32 cellular contexts compared by ENCODE assay signal in the genomic region with DNA sequence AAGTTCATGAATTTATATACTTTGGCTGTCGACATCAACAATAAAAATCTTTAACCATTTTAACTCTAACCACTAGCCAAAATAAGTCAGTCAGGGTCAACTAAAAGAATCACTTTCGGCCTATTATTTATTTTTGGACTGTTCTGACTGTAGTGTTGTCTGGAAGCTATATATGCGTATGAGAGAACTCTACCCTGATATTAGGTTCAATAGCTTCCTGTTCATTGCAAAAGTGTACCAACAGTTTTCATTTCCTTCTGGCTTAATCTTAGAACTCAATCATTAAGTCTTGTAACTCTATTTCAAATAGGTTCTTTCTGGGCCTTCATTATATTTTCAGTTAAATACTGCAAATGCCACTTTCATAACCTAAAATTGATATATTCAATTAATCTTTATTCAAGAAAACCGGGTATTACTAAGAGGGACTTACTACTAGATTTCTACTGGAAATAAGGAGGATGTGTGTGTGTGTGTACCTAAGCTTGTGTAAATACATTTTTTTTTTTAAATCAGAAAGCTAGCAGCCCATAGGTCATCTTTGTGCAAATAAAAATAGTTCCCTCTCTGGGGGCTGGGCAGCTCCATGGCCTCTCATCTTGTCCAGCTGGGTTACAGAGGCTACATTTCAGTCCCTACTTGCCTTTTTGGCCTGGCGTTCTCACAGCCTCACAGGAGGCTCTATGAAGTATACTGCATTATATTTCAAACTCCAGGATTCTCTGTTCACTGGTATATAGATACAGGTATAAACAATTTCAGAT. TPM values are rescaled to one million over a fixed set of nuclear protein-coding genes. Genes with fewer than 3 reads are reported as not detected.
"Had no signal": no experiment of that assay in that cellular context is flagged by ENCODE, and none has a peak within 500 bp of the region (broad histone marks: within the 10 kb centered on the region; RNA-seq: fewer than 3 reads in every experiment).

No MANE protein-coding gene starts in this region.

- DNase-seq: activated CD4-positive, alpha-beta T cell treated with anti-CD3 and anti-CD28 coated beads, Interleukin-2, amount 50 U/mL, for 1 hour; activated CD4-positive, CD25-positive, alpha-beta regulatory T cell treated with anti-CD3 and anti-CD28 coated beads, Interleukin-2, amount 50 U/mL, for 72 hours; activated CD8-positive, alpha-beta T cell treated with anti-CD3 and anti-CD28 coated beads, Interleukin-2, amount 10 ng/mL, durations not matched to agents 7 days and 5 days; activated gamma-delta T cell; activated naive CD4-positive, alpha-beta T cell treated with anti-CD3 and anti-CD28 coated beads, Interleukin-2, amount 50 U/mL, for 16 hours; activated naive CD8-positive, alpha-beta T cell treated with anti-CD3 and anti-CD28 coated beads, Interleukin-2, amount 50 U/mL, for 24 hours; effector CD4-positive, alpha-beta T cell; heart right ventricle; lower lobe of right lung; naive B cell; occipital lobe; posterior cingulate gyrus; sigmoid colon; stimulated activated CD4-positive, alpha-beta T cell treated with anti-CD3 and anti-CD28 coated beads, Interleukin-15, amount 100 ng/mL, for 24 hours; stimulated activated CD4-positive, alpha-beta T cell treated with anti-CD3 and anti-CD28 coated beads, Interleukin-2, amount 100 ng/mL, for 48 hours; stimulated activated naive CD4-positive, alpha-beta T cell; testis; WERI-Rb-1 had no signal

- H3K9me3 ChIP-seq: heart right ventricle, lower lobe of right lung, sigmoid colon, testis, vagina had no signal

- H3K4me1 Mint-ChIP-seq: activated naive CD8-positive, alpha-beta T cell treated with anti-CD3 and anti-CD28 coated beads, Interleukin-2, amount 50 U/mL, for 24 hours; naive B cell; neural crest cell had no signal

- H3K27ac Mint-ChIP-seq: activated CD8-positive, alpha-beta T cell treated with anti-CD3 and anti-CD28 coated beads, Interleukin-2, amount 10 ng/mL, durations not matched to agents 7 days and 5 days; activated naive CD8-positive, alpha-beta T cell treated with anti-CD3 and anti-CD28 coated beads, Interleukin-2, amount 50 U/mL, for 24 hours; activated T-helper 1 cell treated with anti-CD3 and anti-CD28 coated beads, Interleukin-12 subunit alpha, Interleukin-12 subunit beta, Interleukin-2, Interleukin-4 antibody, amounts not matched to agents 30 ng/mL and 10 ng/mL and 1 ng/mL, durations not matched to agents 14 hours and 24 hours and 36 hours; dendritic cell treated with granulocyte-macrophage colony-stimulating factor and Interleukin-4, amounts not matched to agents 40 ng/mL and 50 ng/mL, for 4 days; naive B cell; type B pancreatic cell had no signal

- H3K4me2 ChIP-seq: smooth muscle cell had no signal

- H3K36me3 ChIP-seq: cardiac muscle cell, heart right ventricle, lower lobe of right lung, sigmoid colon, vagina, WERI-Rb-1 had no signal

- H3K27me3 Mint-ChIP-seq: activated naive CD8-positive, alpha-beta T cell treated with anti-CD3 and anti-CD28 coated beads, Interleukin-2, amount 50 U/mL, for 24 hours; dendritic cell treated with granulocyte-macrophage colony-stimulating factor and Interleukin-4, amounts not matched to agents 40 ng/mL and 50 ng/mL, for 4 days; naive B cell; type B pancreatic cell had no signal

- H3K4me3 ChIP-seq: cardiac muscle cell, heart right ventricle, lower lobe of right lung, sigmoid colon, smooth muscle cell, testis, vagina had no signal

- H3K4me3 Mint-ChIP-seq: activated CD8-positive, alpha-beta T cell treated with anti-CD3 and anti-CD28 coated beads, Interleukin-2, amount 10 ng/mL, durations not matched to agents 7 days and 5 days; activated naive CD8-positive, alpha-beta T cell treated with anti-CD3 and anti-CD28 coated beads, Interleukin-2, amount 50 U/mL, for 24 hours; activated T-helper 1 cell treated with anti-CD3 and anti-CD28 coated beads, Interleukin-12 subunit alpha, Interleukin-12 subunit beta, Interleukin-2, Interleukin-4 antibody, amounts not matched to agents 30 ng/mL and 10 ng/mL and 1 ng/mL, durations not matched to agents 14 hours and 24 hours and 36 hours; dendritic cell treated with granulocyte-macrophage colony-stimulating factor and Interleukin-4, amounts not matched to agents 40 ng/mL and 50 ng/mL, for 4 days; naive B cell; neural crest cell; type B pancreatic cell had no signal

- H3K27ac ChIP-seq: cardiac muscle cell, heart right ventricle, lower lobe of right lung, sigmoid colon, testis, vagina, WERI-Rb-1 had no signal

- H3K36me3 Mint-ChIP-seq: naive B cell, type B pancreatic cell had no signal

- H3K9me3 Mint-ChIP-seq: activated naive CD8-positive, alpha-beta T cell treated with anti-CD3 and anti-CD28 coated beads, Interleukin-2, amount 50 U/mL, for 24 hours; activated T-helper 1 cell treated with anti-CD3 and anti-CD28 coated beads, Interleukin-12 subunit alpha, Interleukin-12 subunit beta, Interleukin-2, Interleukin-4 antibody, amounts not matched to agents 30 ng/mL and 10 ng/mL and 1 ng/mL, durations not matched to agents 14 hours and 24 hours and 36 hours; dendritic cell treated with granulocyte-macrophage colony-stimulating factor and Interleukin-4, amounts not matched to agents 40 ng/mL and 50 ng/mL, for 4 days; naive B cell; neural crest cell; type B pancreatic cell had no signal

- H3K27me3 ChIP-seq: cardiac muscle cell, heart right ventricle, sigmoid colon, testis, vagina had no signal

- H3K4me1 ChIP-seq: heart right ventricle, lower lobe of right lung, sigmoid colon, testis, vagina had no signal

- FAIRE-seq: endometrium, keratinocyte, TTC549 had no signal

RNA-seq across cellular contexts. Expression of gene SERPINI2, which starts 5.8 kb away (rescaled TPM):
- total RNA-seq: activated CD8-positive, alpha-beta T cell treated with anti-CD3 and anti-CD28 coated beads, Interleukin-2, amount 10 ng/mL, durations not matched to agents 7 days and 5 days; activated T-helper 1 cell treated with anti-CD3 and anti-CD28 coated beads, Interleukin-12 subunit alpha, Interleukin-12 subunit beta, Interleukin-2, Interleukin-4 antibody, amounts not matched to agents 30 ng/mL and 10 ng/mL and 1 ng/mL, durations not matched to agents 14 hours and 24 hours and 36 hours; epithelial cell of proximal tubule; fibroblast of villous mesenchyme; mesenteric fat pad; renal cortical epithelial cell; smooth muscle cell; vagina had no signal
- polyA plus RNA-seq: cardiac muscle cell, keratinocyte, smooth muscle cell had no signal
